8 cellular contexts compared by ENCODE assay signal in genomic region chr19:38831142-38831605, GRCh38. TPM values are rescaled to one million over a fixed set of nuclear protein-coding genes. Genes with fewer than 3 reads are reported as not detected.
A peak's percentile ranks its signal among the peaks of the same experiment; 100 is the strongest.
DNase-seq lines count a peak whose midpoint lies in the region; ATAC-seq, FAIRE-seq and TF ChIP-seq lines count a peak whose summit lies in the region.

No MANE protein-coding gene starts in this region.

- peak; percentile 31 for DNase-seq in NCI-H774 (lab: John Stamatoyannopoulos, UW)
- peak in 2 of 4 experiments; percentile 53 to 66 for DNase-seq in K562 (ENCODE audit: extremely low read depth in 1 of 4, low spot score in 3 of 4)
- no peak for DNase-seq in iPS DF 6.9 (ENCODE audit: low read depth, low spot score)
- DNase-seq in renal cortical epithelial cell (ENCODE audit: low read depth): peak; percentile 97
- DNase-seq in activated CD8-positive, alpha-beta memory T cell treated with anti-CD3 and anti-CD28 coated beads, Interleukin-2, amount 50 U/mL, for 4 hours: no peak

- TF ChIP-seq POLR2A in K562 (conservative IDR thresholded peaks at IDR 0.05): no peak

- H3K9ac ChIP-seq in BLaER1 (peak overlapping the region; percentile 89), K562 (ENCODE audit: insufficient read depth in 1 of 2, low read depth in 2 of 2, low read length in 2 of 2) (peak overlapping the region; percentile 81 to 94)

- H3K4me2 ChIP-seq in BLaER1 (peak overlapping the region; percentile 93), K562 (ENCODE audit: insufficient read depth, low read length) (peak overlapping the region; percentile 88)

- in situ Hi-C loops in K562 (cut with MboI): no loop called here

- no peak for FAIRE-seq in K562 (lab: Jason Lieb, UNC)

- H3K79me2 ChIP-seq in K562 (ENCODE audit: control insufficient read depth, insufficient read depth, low read length): peaks cover 10% of the 10 kb centered on the region

- POLR2A ChIA-PET in K562 (lab: Yijun Ruan, JAX): interaction anchor here (0.7 to 1.5 kb wide), 13 partner anchors 8 to 290 kb away, joined by 3 to 14 read pairs (median 4); partner anchors contain the start of genes LGALS4, MRPS12 and SARS2

- H3K27me3 ChIP-seq in BLaER1: no peaks in the 10 kb centered on the region
- no peaks in the 10 kb centered on the region for H3K27me3 ChIP-seq in K562 (ENCODE audit: control insufficient read depth in 2 of 2, insufficient read depth in 2 of 2, low read length in 2 of 2)
- no peaks in the 10 kb centered on the region for H3K27me3 ChIP-seq in iPS DF 6.9 (ENCODE audit: control insufficient read depth, insufficient read depth, low read length)

- H3K36me3 ChIP-seq in BLaER1 (peaks cover 58% of the 10 kb centered on the region), K562 (ENCODE audit: control insufficient read depth, insufficient read depth, low read length) (peaks cover 31% of the 10 kb centered on the region), iPS DF 6.9 (ENCODE audit: control insufficient read depth, insufficient read depth, low read length) (peaks cover 9% of the 10 kb centered on the region; the same call in 1 of the 2 replicates)

- CTCF ChIA-PET in K562 (lab: Yijun Ruan, JAX; ENCODE audit: low intra/inter-chr PET ratio): no interaction called here

- peak; percentile 32 for ATAC-seq in GM18861 (IDR thresholded peaks at IDR 0.05; ENCODE audit: unreplicated experiment)
- ATAC-seq in HG02981 (IDR thresholded peaks at IDR 0.05; ENCODE audit: unreplicated experiment): peak; percentile 46
- ATAC-seq in K562: peak; percentile 55

- TF ChIP-seq EP300 in K562 (IDR thresholded peaks at IDR 0.05; ENCODE audit: low read length): no peak

- H3K9me1 ChIP-seq in K562 (ENCODE audit: control insufficient read depth, insufficient read depth, low read length): no peaks in the 10 kb centered on the region

- no peak for TF ChIP-seq CTCF in K562 (IDR thresholded peaks at IDR 0.05 in 2 of 3, conservative IDR thresholded peaks at IDR 0.05 in 1 of 3; ENCODE audit: insufficient read depth in 2 of 3, low read depth in 1 of 3, low read length in 3 of 3)

- no peaks in the 10 kb centered on the region for H3K9me3 ChIP-seq in BLaER1
- no peaks in the 10 kb centered on the region for H3K9me3 ChIP-seq in K562 (replicated peaks; ENCODE audit: control insufficient read depth, insufficient read depth, low read depth, low read length)
- H3K9me3 ChIP-seq in iPS DF 6.9 (ENCODE audit: control insufficient read depth, insufficient read depth, low read length): no peaks in the 10 kb centered on the region

- H4K20me1 ChIP-seq in BLaER1 (peaks cover 10% of the 10 kb centered on the region), K562 (replicated peaks; ENCODE audit: control insufficient read depth, insufficient read depth, low read length) (no peaks in the 10 kb centered on the region)

- H3K27ac ChIP-seq in BLaER1 (peak overlapping the region; percentile 88), K562 (ENCODE audit: extremely low read depth, low read depth, low read length) (peak overlapping the region; percentile 82), iPS DF 6.9 (ENCODE audit: low read length) (no peak overlapping the region)

- TSS peak; percentile 78 for BruUV-seq in K562 (replicated peaks; lab: Mats Ljungman, UMichigan)

- intact Hi-C loops in K562 (cut with micrococcal nuclease): loop anchor here (5.0 kb wide), 2 partner anchors 94 to 101 kb away; partner anchors contain the start of genes MRPS12 and SARS2

- TF ChIP-seq RAD21 in K562 (CRISPR knock-in tag; conservative IDR thresholded peaks at IDR 0.05 in 1 of 2, IDR thresholded peaks at IDR 0.05 in 1 of 2): no peak; a peak in 1 of 4 replicates

- H3K4me3 ChIP-seq in BLaER1: peak overlapping the region; percentile 79
- peak overlapping the region; percentile 39 for H3K4me3 ChIP-seq in K562
- H3K4me3 ChIP-seq in iPS DF 6.9 (ENCODE audit: low read length): peak overlapping the region; percentile 83; the same call in 1 of the 2 replicates

- peak overlapping the region; percentile 93 for H2AFZ ChIP-seq in K562 (ENCODE audit: low read depth, low read length)

- peaks cover 25% of the 10 kb centered on the region for H3K4me1 ChIP-seq in BLaER1
- peaks cover 13 to 29% of the 10 kb centered on the region in 2 experiments; a peak in 4 of 5 replicates for H3K4me1 ChIP-seq in K562 (replicated peaks in 1 of 2; ENCODE audit: control insufficient read depth in 2 of 2, insufficient read depth in 2 of 2, low read length in 2 of 2)
- H3K4me1 ChIP-seq in iPS DF 6.9 (ENCODE audit: control insufficient read depth, insufficient read depth, low read length): peaks cover 1% of the 10 kb centered on the region; the same call in 1 of the 2 replicates

- WGBS in K562 (ENCODE audit: insufficient coverage, low coverage, missing lambda C conversion rate): 5% methylated on average over 16 of the region's 16 CpGs
- no CpG with 5 or more reads among the region's 16 CpGs for WGBS in iPS DF 6.9 (ENCODE audit: insufficient coverage, insufficient read length)

RNA-seq across cellular contexts. Expression of gene ECH1, which starts 0.4 kb away (rescaled TPM):
- 23.7 and 41.8 TPM in 2 replicates for total RNA-seq in K562 (2011; cell fraction: chromatin; rRNA removed; ENCODE audit: low replicate concordance)
- total RNA-seq in K562 (2011; cell fraction: nucleolus; rRNA removed): 32.6 and 33.9 TPM in 2 replicates
- total RNA-seq in K562 (2011; cell fraction: nucleoplasm; rRNA removed): 34.1 and 35.9 TPM in 2 replicates
- total RNA-seq in K562 (2014; rRNA removed) (67.3 and 69.6 TPM in 2 replicates), K562 (2014; rRNA removed; fragmentation: Illumina TruSeq; extraction: Trizol) (40.1 and 58.0 TPM in 2 replicates), K562 (2015; rRNA removed; fragmentation: Illumina TruSeq; extraction: Trizol) (84.9 and 98.2 TPM in 2 replicates), K562 (2021) (89.2 and 91.7 TPM in 2 replicates), renal cortical epithelial cell (11.3 and 37.8 TPM in 2 replicates)
- polyA plus RNA-seq in K562 (2011; rRNA removed) (67.3 and 115 TPM in 2 replicates), K562 (2014; fragmentation: Illumina TruSeq; extraction: Trizol) (133 TPM in 2 replicates), K562 (2014; fragmentation: Nextera tagmentation; extraction: Ambion mirVana) (10 to 100 TPM; 47.5 to 99.9 TPM), K562 (2014; rRNA removed) (55.2 and 118 TPM in 2 replicates)
- 133 and 134 TPM in 2 replicates for polyA plus RNA-seq in K562 (2011; cell fraction: cytosol; rRNA removed)
- 175 and 195 TPM in 2 replicates for polyA plus RNA-seq in K562 (2011; cell fraction: nucleus; rRNA removed)
- 242 and 243 TPM in 2 replicates for polyA plus RNA-seq in K562 (2012)
- polyA minus RNA-seq in K562 (2011; rRNA and poly(A)+ RNA removed): 53.8 and 60.0 TPM in 2 replicates
- polyA minus RNA-seq in K562 (2011; cell fraction: cytosol; rRNA and poly(A)+ RNA removed): 38.6 and 49.9 TPM in 2 replicates
- 19.5 and 24.9 TPM in 2 replicates for polyA minus RNA-seq in K562 (2011; cell fraction: nucleus; rRNA and poly(A)+ RNA removed)

RNA-seq across cellular contexts. Expression of gene LGALS4, which starts 18.4 kb away (rescaled TPM):
- total RNA-seq in K562 (2011; cell fraction: chromatin; rRNA removed; ENCODE audit: low replicate concordance): 0.95 and 3.4 TPM in 2 replicates
- 2.1 and 2.7 TPM in 2 replicates for total RNA-seq in K562 (2011; cell fraction: nucleolus; rRNA removed)
- 0.61 and 0.95 TPM in 2 replicates for total RNA-seq in K562 (2011; cell fraction: nucleoplasm; rRNA removed)
- total RNA-seq in K562 (2014; rRNA removed) (not detected in 2 replicates), K562 (2014; rRNA removed; fragmentation: Illumina TruSeq; extraction: Trizol) (not detected in 2 replicates), K562 (2015; rRNA removed; fragmentation: Illumina TruSeq; extraction: Trizol) (0.18 TPM in 1 of 2 replicates, not detected in the other), K562 (2021) (1.1 and 1.8 TPM in 2 replicates), renal cortical epithelial cell (not detected in 2 replicates)
- polyA plus RNA-seq in K562 (2011; rRNA removed) (0.31 and 0.38 TPM in 2 replicates), K562 (2014; fragmentation: Illumina TruSeq; extraction: Trizol) (0.17 and 0.36 TPM in 2 replicates), K562 (2014; fragmentation: Nextera tagmentation; extraction: Ambion mirVana) (under 1 TPM in 1 of 2 experiments, not detected in 1; 0.08 TPM), K562 (2014; rRNA removed) (0.29 TPM in 1 of 2 replicates, not detected in the other)
- 0.25 and 0.96 TPM in 2 replicates for polyA plus RNA-seq in K562 (2011; cell fraction: cytosol; rRNA removed)
- polyA plus RNA-seq in K562 (2011; cell fraction: nucleus; rRNA removed): 3.1 and 3.7 TPM in 2 replicates
- polyA plus RNA-seq in K562 (2012): 0.58 and 0.64 TPM in 2 replicates
- polyA minus RNA-seq in K562 (2011; rRNA and poly(A)+ RNA removed): 0.14 TPM in 1 of 2 replicates, not detected in the other
- polyA minus RNA-seq in K562 (2011; cell fraction: cytosol; rRNA and poly(A)+ RNA removed): not detected in 2 replicates
- 0.67 TPM in 1 of 2 replicates, not detected in the other for polyA minus RNA-seq in K562 (2011; cell fraction: nucleus; rRNA and poly(A)+ RNA removed)

RNA-seq across cellular contexts. Expression of gene HNRNPL, which starts 18.6 kb away (rescaled TPM):
- 270 and 391 TPM in 2 replicates for total RNA-seq in K562 (2011; cell fraction: chromatin; rRNA removed; ENCODE audit: low replicate concordance)
- total RNA-seq in K562 (2011; cell fraction: nucleolus; rRNA removed): 228 and 234 TPM in 2 replicates
- 270 and 297 TPM in 2 replicates for total RNA-seq in K562 (2011; cell fraction: nucleoplasm; rRNA removed)
- total RNA-seq in K562 (2014; rRNA removed) (313 and 355 TPM in 2 replicates), K562 (2014; rRNA removed; fragmentation: Illumina TruSeq; extraction: Trizol) (375 and 414 TPM in 2 replicates), K562 (2015; rRNA removed; fragmentation: Illumina TruSeq; extraction: Trizol) (274 and 290 TPM in 2 replicates), K562 (2021) (579 and 605 TPM in 2 replicates), renal cortical epithelial cell (218 and 338 TPM in 2 replicates)
- polyA plus RNA-seq in K562 (2011; rRNA removed) (284 and 572 TPM in 2 replicates), K562 (2014; fragmentation: Illumina TruSeq; extraction: Trizol) (550 and 610 TPM in 2 replicates), K562 (2014; fragmentation: Nextera tagmentation; extraction: Ambion mirVana) (10 to 100 TPM; 39.5 to 51.4 TPM), K562 (2014; rRNA removed) (271 and 299 TPM in 2 replicates)
- polyA plus RNA-seq in K562 (2011; cell fraction: cytosol; rRNA removed): 251 and 262 TPM in 2 replicates
- 342 and 362 TPM in 2 replicates for polyA plus RNA-seq in K562 (2011; cell fraction: nucleus; rRNA removed)
- 353 and 512 TPM in 2 replicates for polyA plus RNA-seq in K562 (2012)
- polyA minus RNA-seq in K562 (2011; rRNA and poly(A)+ RNA removed): 359 and 423 TPM in 2 replicates
- polyA minus RNA-seq in K562 (2011; cell fraction: cytosol; rRNA and poly(A)+ RNA removed): 278 and 317 TPM in 2 replicates
- 71.0 and 135 TPM in 2 replicates for polyA minus RNA-seq in K562 (2011; cell fraction: nucleus; rRNA and poly(A)+ RNA removed)

RNA-seq across cellular contexts. Expression of gene LGALS7B, which starts 42.2 kb away (rescaled TPM):
- not detected in 2 replicates for total RNA-seq in K562 (2011; cell fraction: chromatin; rRNA removed; ENCODE audit: low replicate concordance)
- not detected in 2 replicates for total RNA-seq in K562 (2011; cell fraction: nucleolus; rRNA removed)
- total RNA-seq in K562 (2011; cell fraction: nucleoplasm; rRNA removed): not detected in 2 replicates
- total RNA-seq in K562 (2014; rRNA removed) (not detected in 2 replicates), K562 (2014; rRNA removed; fragmentation: Illumina TruSeq; extraction: Trizol) (not detected in 2 replicates), K562 (2015; rRNA removed; fragmentation: Illumina TruSeq; extraction: Trizol) (not detected in 2 replicates), K562 (2021) (not detected in 2 replicates), renal cortical epithelial cell (3.6 TPM in 1 of 2 replicates, not detected in the other)
- polyA plus RNA-seq in K562 (2011; rRNA removed) (not detected in 2 replicates), K562 (2014; fragmentation: Illumina TruSeq; extraction: Trizol) (not detected in 2 replicates), K562 (2014; fragmentation: Nextera tagmentation; extraction: Ambion mirVana) (not detected), K562 (2014; rRNA removed) (not detected in 2 replicates)
- not detected in 2 replicates for polyA plus RNA-seq in K562 (2011; cell fraction: cytosol; rRNA removed)
- not detected in 2 replicates for polyA plus RNA-seq in K562 (2011; cell fraction: nucleus; rRNA removed)
- not detected in 2 replicates for polyA plus RNA-seq in K562 (2012)
- polyA minus RNA-seq in K562 (2011; rRNA and poly(A)+ RNA removed): not detected in 2 replicates
- not detected in 2 replicates for polyA minus RNA-seq in K562 (2011; cell fraction: cytosol; rRNA and poly(A)+ RNA removed)
- not detected in 2 replicates for polyA minus RNA-seq in K562 (2011; cell fraction: nucleus; rRNA and poly(A)+ RNA removed)

RNA-seq across cellular contexts. Expression of gene RINL, which starts 46.9 kb away (rescaled TPM):
- total RNA-seq in K562 (2011; cell fraction: chromatin; rRNA removed; ENCODE audit: low replicate concordance): 12.5 and 23.7 TPM in 2 replicates
- 11.8 and 15.2 TPM in 2 replicates for total RNA-seq in K562 (2011; cell fraction: nucleolus; rRNA removed)
- 11.6 and 13.7 TPM in 2 replicates for total RNA-seq in K562 (2011; cell fraction: nucleoplasm; rRNA removed)
- total RNA-seq in K562 (2014; rRNA removed) (5.1 TPM in 2 replicates), K562 (2014; rRNA removed; fragmentation: Illumina TruSeq; extraction: Trizol) (3.1 and 3.7 TPM in 2 replicates), K562 (2015; rRNA removed; fragmentation: Illumina TruSeq; extraction: Trizol) (4.1 and 5.3 TPM in 2 replicates), K562 (2021) (5.9 and 6.2 TPM in 2 replicates), renal cortical epithelial cell (10.0 and 19.1 TPM in 2 replicates)
- polyA plus RNA-seq in K562 (2011; rRNA removed) (10.9 and 17.3 TPM in 2 replicates), K562 (2014; fragmentation: Illumina TruSeq; extraction: Trizol) (3.8 and 4.9 TPM in 2 replicates), K562 (2014; fragmentation: Nextera tagmentation; extraction: Ambion mirVana) (1 to 10 TPM in 1 of 2 experiments, under 1 TPM in 1; 0.82 to 1.1 TPM), K562 (2014; rRNA removed) (4.9 and 5.0 TPM in 2 replicates)
- polyA plus RNA-seq in K562 (2011; cell fraction: cytosol; rRNA removed): 10.6 and 12.7 TPM in 2 replicates
- 18.6 and 22.5 TPM in 2 replicates for polyA plus RNA-seq in K562 (2011; cell fraction: nucleus; rRNA removed)
- polyA plus RNA-seq in K562 (2012): 5.2 and 22.0 TPM in 2 replicates
- 4.1 and 5.7 TPM in 2 replicates for polyA minus RNA-seq in K562 (2011; rRNA and poly(A)+ RNA removed)
- 3.1 and 8.8 TPM in 2 replicates for polyA minus RNA-seq in K562 (2011; cell fraction: cytosol; rRNA and poly(A)+ RNA removed)
- 6.2 and 11.0 TPM in 2 replicates for polyA minus RNA-seq in K562 (2011; cell fraction: nucleus; rRNA and poly(A)+ RNA removed)

Comparison
In these comparisons a context has a peak if more than half of its experiments do, and no peak if none do; other contexts are left out.
1. DNase-seq: peak in NCI-H774 (single experiment) and renal cortical epithelial cell (single experiment); none in iPS DF 6.9 (single experiment) and activated CD8-positive, alpha-beta memory T cell treated with anti-CD3 and anti-CD28 coated beads, Interleukin-2, amount 50 U/mL, for 4 hours (single experiment).
2. Peak in every context shown above with its lines, with median percentiles within 50 percentile points of each other: H3K4me3 ChIP-seq and ATAC-seq.